Comparison of ENCODE assay signal across 1 cellular context in the genomic region with DNA sequence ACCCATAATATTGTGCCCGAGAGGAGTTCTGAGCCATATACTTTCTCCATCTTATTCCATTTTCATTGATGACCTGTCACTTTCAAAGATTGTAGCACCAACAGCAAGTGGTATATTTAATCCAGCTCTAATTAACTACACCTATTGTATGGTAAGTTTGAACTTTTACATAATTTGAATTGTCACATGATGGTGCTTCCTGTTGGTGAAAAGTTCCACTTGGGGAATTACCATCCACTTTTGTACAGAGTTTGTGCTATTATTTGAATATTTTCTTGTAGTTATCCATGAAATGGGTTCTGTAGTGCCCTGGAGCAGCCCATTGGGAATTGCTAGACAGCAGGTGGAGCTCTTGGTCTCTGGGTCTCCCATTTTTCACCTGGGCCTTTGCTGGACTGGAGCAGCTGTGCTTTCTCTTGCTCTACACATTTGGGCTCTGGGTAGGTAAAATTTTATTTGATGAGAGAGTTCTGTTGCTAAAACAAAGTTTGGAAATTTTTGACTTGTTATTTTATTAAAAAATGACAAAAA.
TF ChIP-seq lines count a peak whose summit lies in the region.

No MANE protein-coding gene starts in this region.

TF ChIP-seq in endothelial cell of umbilical vein, 7 proteins besides CTCF, POLR2A, EP300 and RAD21:
- TF ChIP-seq MYC (IDR thresholded peaks at IDR 0.05; ENCODE audit: low read depth, low read length) (no peak), GATA2 (IDR thresholded peaks at IDR 0.05; ENCODE audit: insufficient read depth, insufficient read length, low read depth, low read length) (no peak), EZH2 (IDR thresholded peaks at IDR 0.05; ENCODE audit: borderline replicate concordance, low read depth, low read length, severe bottlenecking) (no peak), POLR2AphosphoS5 (IDR thresholded peaks at IDR 0.05; ENCODE audit: insufficient read depth, low read depth, low read length) (no peak), MAX (IDR thresholded peaks at IDR 0.05; ENCODE audit: insufficient read depth, insufficient read length) (no peak), FOS (IDR thresholded peaks at IDR 0.05; ENCODE audit: borderline replicate concordance, insufficient read depth, low read length) (no peak), JUN (IDR thresholded peaks at IDR 0.05; ENCODE audit: borderline replicate concordance, insufficient read depth, insufficient read length, low read depth) (no peak)
